20 cellular contexts compared by ENCODE assay signal in the genomic region with DNA sequence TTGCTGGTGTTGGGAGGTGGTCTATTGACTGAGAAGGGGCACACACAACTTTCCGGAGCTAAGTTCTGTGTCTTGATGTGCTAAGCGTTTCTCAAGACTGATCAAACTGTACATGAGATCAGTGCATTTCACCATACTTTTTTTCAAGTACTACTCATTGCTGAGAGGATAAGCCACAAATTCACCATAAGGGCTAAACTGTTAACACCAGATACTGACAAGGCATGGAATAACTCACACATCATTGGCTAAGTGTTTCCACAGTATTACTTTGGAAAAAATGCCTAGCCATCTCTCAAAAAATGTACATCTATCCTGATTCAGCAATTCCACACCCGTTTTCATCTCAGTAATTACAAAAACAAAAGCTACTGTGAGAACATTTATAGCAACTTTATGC. TPM values are rescaled to one million over a fixed set of nuclear protein-coding genes. Genes with fewer than 3 reads are reported as not detected.
A peak's percentile ranks its signal among the peaks of the same experiment; 100 is the strongest.
DNase-seq lines count a peak whose midpoint lies in the region; ATAC-seq, FAIRE-seq and TF ChIP-seq lines count a peak whose summit lies in the region.
"Had no signal": no experiment of that assay in that cellular context is flagged by ENCODE, and none has a peak within 500 bp of the region (broad histone marks: within the 10 kb centered on the region; RNA-seq: fewer than 3 reads in every experiment).

No MANE protein-coding gene starts in this region.

- no peak overlapping the region for H3K4me3 Mint-ChIP-seq in effector memory CD8-positive, alpha-beta T cell

- no peak for FAIRE-seq in kidney (lab: Jason Lieb, UNC)
- FAIRE-seq: bronchial epithelial cell, D721Med, TTC549 had no signal

- H3K36me3 ChIP-seq in left ventricle myocardium inferior (peaks cover 57% of the 10 kb centered on the region), SK-N-MC (ENCODE audit: insufficient read depth, low read length) (peaks cover 87% of the 10 kb centered on the region), kidney (ENCODE audit: control insufficient read depth in 1 of 2, insufficient read depth in 2 of 2, low read length in 2 of 2) (peaks cover 5 to 27% of the 10 kb centered on the region in 2 donors), ascending aorta (peaks cover 7 to 19% of the 10 kb centered on the region in 2 donors)

- H3K27ac Mint-ChIP-seq in effector memory CD8-positive, alpha-beta T cell, result peak overlapping the region in 1 of 2 donors; percentile 3

- TF ChIP-seq CTCF in left ventricle myocardium inferior (IDR thresholded peaks at IDR 0.05; ENCODE audit: borderline replicate concordance) (no peak), kidney (IDR thresholded peaks at IDR 0.05; ENCODE audit: borderline replicate concordance, extremely low read depth, insufficient read depth) (no peak), ascending aorta (IDR thresholded peaks at IDR 0.05) (no peak)

- no peak overlapping the region for H3K9ac ChIP-seq in SK-N-MC (ENCODE audit: insufficient read length)
- H3K9ac ChIP-seq in kidney (ENCODE audit: low read length in 2 of 2), result no peak overlapping the region

- H3K27me3 ChIP-seq in left ventricle myocardium inferior (ENCODE audit: low read depth), result no peaks in the 10 kb centered on the region
- no peaks in the 10 kb centered on the region for H3K27me3 ChIP-seq in ascending aorta
- H3K27me3 ChIP-seq: sigmoid colon, suprapubic skin had no signal

- H3K27me3 Mint-ChIP-seq in effector memory CD8-positive, alpha-beta T cell, result no peaks in the 10 kb centered on the region

- H3K9me3 ChIP-seq in left ventricle myocardium inferior (replicated peaks), result no peaks in the 10 kb centered on the region
- no peaks in the 10 kb centered on the region for H3K9me3 ChIP-seq in SK-N-MC (ENCODE audit: low read depth, low read length)
- H3K9me3 ChIP-seq in kidney (ENCODE audit: control insufficient read depth in 1 of 2, low read length in 2 of 2), result no peaks in the 10 kb centered on the region
- no peaks in the 10 kb centered on the region for H3K9me3 ChIP-seq in ascending aorta
- H3K9me3 ChIP-seq: sigmoid colon, suprapubic skin had no signal

- intact Hi-C loops in left ventricle myocardium inferior (cut with micrococcal nuclease), result no loop called here
- intact Hi-C loops in left ventricle myocardium superior (cut with micrococcal nuclease), result no loop called here
- intact Hi-C loops in kidney (cut with DNase I), result no loop called here
- intact Hi-C loops in ascending aorta (cut with DNase I), result no loop called here

- no peak overlapping the region for H3K4me3 ChIP-seq in left ventricle myocardium inferior
- no peak overlapping the region for H3K4me3 ChIP-seq in SK-N-MC
- no peak overlapping the region for H3K4me3 ChIP-seq in kidney (ENCODE audit: low read length in 2 of 2)
- no peak overlapping the region for H3K4me3 ChIP-seq in ascending aorta
- H3K4me3 ChIP-seq: sigmoid colon, suprapubic skin had no signal

- peaks cover 71% of the 10 kb centered on the region for H3K36me3 Mint-ChIP-seq in effector memory CD8-positive, alpha-beta T cell (ENCODE audit: insufficient read depth)

- H3K27ac ChIP-seq in left ventricle myocardium inferior (replicated peaks), result peak overlapping the region; percentile 46
- peak overlapping the region; percentile 57; the same call in 1 of the 2 replicates for H3K27ac ChIP-seq in SK-N-MC
- H3K27ac ChIP-seq in kidney (ENCODE audit: low read depth in 2 of 2, low read length in 2 of 2), result no peak overlapping the region
- no peak overlapping the region for H3K27ac ChIP-seq in ascending aorta
- H3K27ac ChIP-seq: suprapubic skin had no signal

- H3K4me1 Mint-ChIP-seq in effector memory CD8-positive, alpha-beta T cell (ENCODE audit: low read depth in 2 of 2), result peaks cover 10 to 14% of the 10 kb centered on the region in 2 donors

- no peaks in the 10 kb centered on the region for H3K9me3 Mint-ChIP-seq in effector memory CD8-positive, alpha-beta T cell

- H3K4me1 ChIP-seq in left ventricle myocardium inferior (peaks cover 37% of the 10 kb centered on the region), kidney (ENCODE audit: control insufficient read depth in 1 of 2, insufficient read depth in 1 of 2, low read depth in 1 of 2, low read length in 2 of 2) (no peaks in the 10 kb centered on the region), ascending aorta (peaks cover 0 to 4% of the 10 kb centered on the region in 2 donors)
- H3K4me1 ChIP-seq: suprapubic skin had no signal

- no peak for ATAC-seq in left ventricle myocardium superior
- ATAC-seq in effector memory CD8-positive, alpha-beta T cell (replicated peaks), result peak; percentile 26
- ATAC-seq: PC-3 had no signal

- DNase-seq in left ventricle myocardium inferior (no peak), left ventricle myocardium superior (no peak), SK-N-MC (ENCODE audit: low read depth, low spot score) (no peak), kidney (no peak), NOMO-1 treated with DMSO at 0.1 percent for 48 hours (lab: John Stamatoyannopoulos, UW; ENCODE audit: unreplicated experiment) (no peak), ascending aorta (ENCODE audit: low spot score in 2 of 2) (no peak)
- no peak for DNase-seq in effector memory CD8-positive, alpha-beta T cell
- DNase-seq: activated naive CD4-positive, alpha-beta T cell; AML-193; GF-D8; left colon; NCI-H2081; NCI-H510A treated with DMSO at 0.1 percent for 48 hours; PC-3; sigmoid colon; stimulated activated CD4-positive, alpha-beta T cell treated with anti-CD3 and anti-CD28 coated beads, Interleukin-1b, Interleukin-23, amount 100 ng/mL, for 48 hours had no signal

RNA-seq across cellular contexts. Expression of a gene that starts 13.0 kb away (rescaled TPM):
- total RNA-seq in left ventricle myocardium inferior (77.2 TPM), left ventricle myocardium superior (93.6 TPM), kidney (143 TPM), ascending aorta (112 TPM)
- polyA plus RNA-seq in kidney (ENCODE audit: insufficient read depth, low read depth, low replicate concordance), result 95.0 TPM

Comparison
In these comparisons a context has a peak if more than half of its experiments do, and no peak if none do; other contexts are left out.
1. H3K27ac ChIP-seq: peak in left ventricle myocardium inferior (single experiment) and SK-N-MC (single experiment); none in kidney (0 of 2) and ascending aorta (0 of 2).